Comparison of ENCODE assay signal across 1 cellular context in the genomic region with DNA sequence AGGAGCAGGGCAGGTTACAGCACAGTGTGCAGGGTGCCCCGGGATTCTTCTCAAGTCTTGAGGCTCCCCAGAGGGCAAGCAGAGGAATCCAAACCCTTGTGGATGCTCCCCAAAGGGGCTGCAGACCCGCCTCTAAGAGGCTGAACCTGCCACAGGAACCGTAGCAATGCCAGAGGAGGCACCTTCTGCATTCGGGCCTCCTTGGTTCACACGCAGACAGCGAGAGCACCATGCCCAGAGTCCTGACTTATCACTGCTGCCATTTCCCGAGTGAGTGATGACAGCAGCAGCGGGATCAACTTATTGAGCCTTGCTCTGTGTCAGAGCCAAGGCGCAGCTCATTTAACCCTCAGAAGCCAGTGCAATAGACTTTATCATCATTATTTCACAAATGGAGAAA.
TF ChIP-seq lines count a peak whose summit lies in the region.

No MANE protein-coding gene starts in this region.

TF ChIP-seq in IMR-90, 13 proteins besides CTCF, POLR2A, EP300 and RAD21 (continued from another document):
- TF ChIP-seq MAZ (IDR thresholded peaks at IDR 0.05; ENCODE audit: borderline replicate concordance, low read depth, low read length) = no peak
